Comparison of ENCODE assay signal across 9 cellular contexts in the genomic region with DNA sequence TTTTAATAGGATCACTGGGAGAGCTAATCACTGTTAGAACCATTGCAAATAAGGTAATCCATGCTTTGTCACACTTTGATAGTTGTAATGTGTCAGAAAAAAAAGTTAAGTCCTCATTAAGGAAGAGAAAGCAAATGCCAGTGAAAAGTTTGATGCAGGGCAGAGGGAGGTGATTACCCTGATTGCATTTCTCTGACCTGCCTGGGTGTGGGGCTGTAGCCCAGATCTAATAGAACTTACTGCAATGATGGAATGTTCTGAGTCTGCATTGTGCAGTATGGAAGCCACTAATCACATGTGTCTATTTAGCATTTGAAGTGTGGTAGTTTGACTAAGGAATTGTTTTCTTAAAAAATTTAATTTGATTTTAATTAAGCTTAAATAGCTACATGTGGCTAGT.
A peak's percentile ranks its signal among the peaks of the same experiment; 100 is the strongest.
DNase-seq lines count a peak whose midpoint lies in the region; ATAC-seq and TF ChIP-seq lines count a peak whose summit lies in the region.
"Had no signal": no experiment of that assay in that cellular context is flagged by ENCODE, and none has a peak within 500 bp of the region (broad histone marks: within the 10 kb centered on the region; RNA-seq: fewer than 3 reads in every experiment).

No MANE protein-coding gene starts in this region.

- H3K27me3 Mint-ChIP-seq in neural crest cell (ENCODE audit: low read depth): no peaks in the 10 kb centered on the region
- no peaks in the 10 kb centered on the region for H3K27me3 Mint-ChIP-seq in activated CD8-positive, alpha-beta memory T cell treated with anti-CD3 and anti-CD28 coated beads, Interleukin-2, amount 10 ng/mL, durations not matched to agents 7 days and 5 days
- peaks cover 0 to 2% (median 0%) of the 10 kb centered on the region in 3 donors for H3K27me3 Mint-ChIP-seq in immature natural killer cell (ENCODE audit: low read depth in 3 of 3)
- H3K27me3 Mint-ChIP-seq: IgD-negative memory B cell had no signal

- peak; percentile 8 to 29 for DNase-seq in SHP77 (lab: John Stamatoyannopoulos, UW)
- DNase-seq in neural crest cell (ENCODE audit: low read depth, low spot score): no peak
- DNase-seq in DMS114 treated with DMSO at 0.1 percent for 48 hours (lab: John Stamatoyannopoulos, UW; ENCODE audit: unreplicated experiment): no peak
- no peak for DNase-seq in NCI-H1436 (lab: John Stamatoyannopoulos, UW)
- no peak for DNase-seq in activated CD8-positive, alpha-beta memory T cell treated with anti-CD3 and anti-CD28 coated beads, Interleukin-2, amount 10 ng/mL, durations not matched to agents 7 days and 5 days
- DNase-seq in immature natural killer cell: no peak

- ATAC-seq in GM18517 (IDR thresholded peaks at IDR 0.05; ENCODE audit: unreplicated experiment): peak; percentile 67
- ATAC-seq in HG02973 (IDR thresholded peaks at IDR 0.05; ENCODE audit: unreplicated experiment): peak; percentile 63
- ATAC-seq in activated CD8-positive, alpha-beta memory T cell treated with anti-CD3 and anti-CD28 coated beads, Interleukin-2, amount 10 ng/mL, durations not matched to agents 7 days and 5 days: no peak

- no peak overlapping the region for H3K4me3 Mint-ChIP-seq in neural crest cell
- H3K4me3 Mint-ChIP-seq in activated CD8-positive, alpha-beta memory T cell treated with anti-CD3 and anti-CD28 coated beads, Interleukin-2, amount 10 ng/mL, durations not matched to agents 7 days and 5 days: no peak overlapping the region
- no peak overlapping the region for H3K4me3 Mint-ChIP-seq in immature natural killer cell
- H3K4me3 Mint-ChIP-seq: IgD-negative memory B cell had no signal

- no peaks in the 10 kb centered on the region for H3K4me1 Mint-ChIP-seq in neural crest cell
- H3K4me1 Mint-ChIP-seq in activated CD8-positive, alpha-beta memory T cell treated with anti-CD3 and anti-CD28 coated beads, Interleukin-2, amount 10 ng/mL, durations not matched to agents 7 days and 5 days: no peaks in the 10 kb centered on the region
- no peaks in the 10 kb centered on the region for H3K4me1 Mint-ChIP-seq in immature natural killer cell
- H3K4me1 Mint-ChIP-seq: IgD-negative memory B cell had no signal

- H3K27ac Mint-ChIP-seq in neural crest cell (ENCODE audit: unreplicated experiment) (no peak overlapping the region), immature natural killer cell (no peak overlapping the region)
- H3K27ac Mint-ChIP-seq in activated CD8-positive, alpha-beta memory T cell treated with anti-CD3 and anti-CD28 coated beads, Interleukin-2, amount 10 ng/mL, durations not matched to agents 7 days and 5 days: no peak overlapping the region
- H3K27ac Mint-ChIP-seq: IgD-negative memory B cell had no signal

- peak; percentile 66 for TF ChIP-seq CTCF in neural crest cell (conservative IDR thresholded peaks at IDR 0.05)

- CTCF ChIA-PET in activated CD8-positive, alpha-beta memory T cell treated with anti-CD3 and anti-CD28 coated beads, Interleukin-2, amount 10 ng/mL, durations not matched to agents 7 days and 5 days (lab: Charles Lee): interaction anchor here (3.0 kb wide), 1 partner anchor 211 kb away, joined by 9 read pairs; no protein-coding TSS in a partner anchor

- H3K36me3 Mint-ChIP-seq in neural crest cell (ENCODE audit: low read depth) (no peaks in the 10 kb centered on the region), immature natural killer cell (no peaks in the 10 kb centered on the region)
- no peaks in the 10 kb centered on the region for H3K36me3 Mint-ChIP-seq in activated CD8-positive, alpha-beta memory T cell treated with anti-CD3 and anti-CD28 coated beads, Interleukin-2, amount 10 ng/mL, durations not matched to agents 7 days and 5 days
- H3K36me3 Mint-ChIP-seq: IgD-negative memory B cell had no signal

- H3K9me3 Mint-ChIP-seq in neural crest cell (no peaks in the 10 kb centered on the region), immature natural killer cell (no peaks in the 10 kb centered on the region)
- H3K9me3 Mint-ChIP-seq in activated CD8-positive, alpha-beta memory T cell treated with anti-CD3 and anti-CD28 coated beads, Interleukin-2, amount 10 ng/mL, durations not matched to agents 7 days and 5 days (ENCODE audit: low read depth): no peaks in the 10 kb centered on the region
- H3K9me3 Mint-ChIP-seq: IgD-negative memory B cell had no signal

Comparison
In these comparisons a context has a peak if more than half of its experiments do, and no peak if none do; other contexts are left out.
1. DNase-seq: peak in SHP77 (2 of 2); none in neural crest cell (single experiment), DMS114 treated with DMSO at 0.1 percent for 48 hours (single experiment), NCI-H1436 (single experiment), activated CD8-positive, alpha-beta memory T cell treated with anti-CD3 and anti-CD28 coated beads, Interleukin-2, amount 10 ng/mL, durations not matched to agents 7 days and 5 days (single experiment) and immature natural killer cell (0 of 3).